14 cellular contexts compared by ENCODE assay signal in genomic region chr6:162371133-162371532, GRCh38.
"Had no signal": no experiment of that assay in that cellular context is flagged by ENCODE, and none has a peak within 500 bp of the region (broad histone marks: within the 10 kb centered on the region; RNA-seq: fewer than 3 reads in every experiment).

No MANE protein-coding gene starts in this region.

- H3K4me3 ChIP-seq: ascending aorta, right atrium auricular region, tibial artery, uterus had no signal

- H3K27ac ChIP-seq: ascending aorta, right atrium auricular region, tibial artery, uterus had no signal

- H3K36me3 ChIP-seq: ascending aorta, right atrium auricular region, tibial artery, uterus had no signal

- H3K9me3 ChIP-seq: ascending aorta, right atrium auricular region, tibial artery, uterus had no signal

- H3K4me1 ChIP-seq: ascending aorta, uterus had no signal

- DNase-seq: activated CD4-positive, alpha-beta T cell treated with anti-CD3 and anti-CD28 coated beads, Interleukin-2, amount 50 U/mL, for 4 hours; activated CD4-positive, CD25-positive, alpha-beta regulatory T cell treated with anti-CD3 and anti-CD28 coated beads, Interleukin-2, amount 50 U/mL, for 72 hours; activated naive CD4-positive, alpha-beta T cell treated with anti-CD3 and anti-CD28 coated beads for 36 hours; glutamatergic neuron; hypothalamus; kidney glomerular epithelial cell; stimulated activated CD4-positive, alpha-beta T cell treated with anti-CD3 and anti-CD28 coated beads, Interleukin-4, amount 100 ng/mL, for 24 hours; stimulated activated naive CD4-positive, alpha-beta T cell; T1000; tibial artery; uterus had no signal

- FAIRE-seq: colon had no signal

- H3K27me3 ChIP-seq: ascending aorta, right atrium auricular region, tibial artery, uterus had no signal
